7 cellular contexts compared by ENCODE assay signal in the genomic region with DNA sequence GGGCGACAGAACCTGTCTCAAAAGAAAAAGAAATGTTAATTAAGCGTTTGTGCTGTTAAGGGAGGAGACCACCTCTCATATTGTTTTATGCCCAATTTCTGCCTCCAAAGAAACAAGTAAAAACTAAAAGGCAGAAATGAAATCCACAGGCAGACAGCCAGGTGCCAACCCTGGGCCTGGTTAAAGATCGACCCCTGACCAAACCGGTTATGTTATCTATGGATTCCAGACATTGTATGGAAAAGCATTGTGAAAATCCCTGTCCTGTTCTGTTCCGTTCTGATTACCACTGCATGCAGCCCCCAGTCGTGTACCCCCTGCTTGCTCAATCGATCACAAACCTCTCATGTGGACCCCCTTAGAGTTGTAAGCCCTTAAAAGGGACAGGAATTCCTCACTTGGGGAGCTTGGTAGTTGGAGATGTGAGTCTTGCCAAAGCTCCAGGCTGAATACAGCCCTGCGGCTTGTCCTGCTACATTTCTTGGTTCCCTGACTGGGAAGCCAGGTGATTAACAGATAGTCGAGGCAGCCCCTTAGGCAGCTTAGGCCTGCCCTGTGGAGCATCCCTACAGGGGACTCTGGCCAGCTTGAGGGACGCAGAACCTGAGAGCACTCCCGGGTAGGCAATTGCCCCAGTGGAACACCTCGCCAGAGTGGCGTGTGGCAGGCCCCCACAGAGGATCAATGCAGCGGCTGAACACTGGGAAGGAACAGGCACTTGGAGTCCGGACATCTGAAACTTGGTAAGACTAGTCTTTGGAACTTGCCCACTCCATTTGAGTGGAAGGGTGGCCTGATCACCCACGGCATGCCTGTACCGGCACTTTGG. TPM values are rescaled to one million over a fixed set of nuclear protein-coding genes. Genes with fewer than 3 reads are reported as not detected.
DNase-seq lines count a peak whose midpoint lies in the region; ATAC-seq and TF ChIP-seq lines count a peak whose summit lies in the region.

No MANE protein-coding gene starts in this region.

- H3K4me3 Mint-ChIP-seq in WTC11: peak overlapping the region; percentile 96

- no peak overlapping the region for H2AFZ ChIP-seq in HCT116 (ENCODE audit: low read depth, low read length, poor library complexity, severe bottlenecking)
- no peak overlapping the region for H2AFZ ChIP-seq in smooth muscle cell (ENCODE audit: low read depth)

- H3K79me2 ChIP-seq in HCT116 (ENCODE audit: insufficient read depth, low read length): peaks cover 38% of the 10 kb centered on the region
- H3K79me2 ChIP-seq in smooth muscle cell (ENCODE audit: low read depth): peaks cover 37% of the 10 kb centered on the region

- BruUV-seq in HCT116 (replicated peaks; lab: Mats Ljungman, UMichigan): no TSS peak

- ATAC-seq in HCT116 (no peak), WTC11 (no peak), GM19397 (IDR thresholded peaks at IDR 0.05; ENCODE audit: unreplicated experiment) (no peak)

- no peaks in the 10 kb centered on the region for H3F3A ChIP-seq in smooth muscle cell (ENCODE audit: low read depth)

- H3K27me3 ChIP-seq in HCT116 (ENCODE audit: insufficient read depth, low read length) (no peaks in the 10 kb centered on the region), iPS-15b (ENCODE audit: control insufficient read depth, insufficient read depth, low read length) (no peaks in the 10 kb centered on the region), smooth muscle cell (ENCODE audit: low read depth) (no peaks in the 10 kb centered on the region)

- no peaks in the 10 kb centered on the region for H3K9me2 ChIP-seq in HCT116 (ENCODE audit: insufficient read depth)

- intact Hi-C loops in HCT116 (cut with micrococcal nuclease): loop anchor here (5.0 kb wide), 1 partner anchor 133 kb away; a partner anchor contains a TSS

- H3K4me1 Mint-ChIP-seq in WTC11: peaks cover 44% of the 10 kb centered on the region

- TF ChIP-seq CTCF in HCT116 (IDR thresholded peaks at IDR 0.05 in 2 of 3, conservative IDR thresholded peaks at IDR 0.05 in 1 of 3; ENCODE audit: borderline replicate concordance in 1 of 3, insufficient read depth in 1 of 3, low read depth in 2 of 3, low read length in 2 of 3) (no peak), WTC11 (IDR thresholded peaks at IDR 0.05) (no peak), smooth muscle cell (IDR thresholded peaks at IDR 0.05; ENCODE audit: borderline replicate concordance, insufficient read depth, poor library complexity, severe bottlenecking) (no peak)

- no peak for TF ChIP-seq POLR2A in HCT116 (IDR thresholded peaks at IDR 0.05; ENCODE audit: borderline replicate concordance, extremely low read depth, insufficient read depth, insufficient read length)

- TF ChIP-seq RAD21 in HCT116 (IDR thresholded peaks at IDR 0.05; ENCODE audit: low read depth): no peak

- H3K9me3 Mint-ChIP-seq in WTC11: no peaks in the 10 kb centered on the region

- peaks cover 0 to 20% of the 10 kb centered on the region in 2 experiments; a peak in 3 of 4 replicates for H3K4me1 ChIP-seq in HCT116 (ENCODE audit: control insufficient read depth in 1 of 2, insufficient read depth in 2 of 2, low read length in 2 of 2)
- H3K4me1 ChIP-seq in iPS-15b (ENCODE audit: control insufficient read depth, insufficient read depth, low read length): peaks cover 2% of the 10 kb centered on the region
- H3K4me1 ChIP-seq in smooth muscle cell (ENCODE audit: low read depth): peaks cover 7% of the 10 kb centered on the region

- CTCF ChIA-PET in HCT116 (lab: Charles Lee) (interaction anchor here (0.7 kb wide), 1 partner anchor 133 kb away, joined by 3 read pairs; a partner anchor contains a TSS), WTC11 (lab: Charles Lee) (interaction anchor here (0.6 to 1.3 kb wide), 6 partner anchors 11 to 69 kb away, joined by 3 to 10 read pairs (median 6); a partner anchor contains a TSS)

- H3K4me2 ChIP-seq in HCT116 (ENCODE audit: low read length) (peak overlapping the region; percentile 81), smooth muscle cell (peak overlapping the region; percentile 96)

- H4K20me1 ChIP-seq in HCT116 (ENCODE audit: insufficient read depth) (no peaks in the 10 kb centered on the region), smooth muscle cell (ENCODE audit: low read depth) (peaks cover 20% of the 10 kb centered on the region)

- H3K9me3 ChIP-seq in HCT116 (ENCODE audit: control insufficient read depth in 1 of 2, insufficient read depth in 1 of 2, low read depth in 1 of 2, low read length in 2 of 2) (no peaks in the 10 kb centered on the region), iPS-15b (ENCODE audit: control insufficient read depth, insufficient read depth, low read length) (no peaks in the 10 kb centered on the region), smooth muscle cell (replicated peaks; ENCODE audit: low read depth) (no peaks in the 10 kb centered on the region)

- H3K36me3 ChIP-seq in HCT116 (ENCODE audit: control insufficient read depth in 1 of 2, insufficient read depth in 2 of 2, low read length in 2 of 2) (peaks cover 0 to 5% of the 10 kb centered on the region in 2 experiments; a peak in 2 of 4 replicates), iPS-15b (ENCODE audit: control insufficient read depth, insufficient read depth, low read length) (peaks cover 11% of the 10 kb centered on the region), smooth muscle cell (ENCODE audit: low read depth) (no peaks in the 10 kb centered on the region)

- RAD21 ChIA-PET in HCT116 (lab: Charles Lee; ENCODE audit: low non-redundant PET in 1 of 2, low total read pairs in 2 of 2, uncharacterized antibody in 2 of 2, unreplicated experiment in 2 of 2): no interaction called here

- 79% methylated on average over 17 of the region's 17 CpGs for WGBS in smooth muscle cell (ENCODE audit: low lambda C conversion rate)

- H3K27ac Mint-ChIP-seq in WTC11: peak overlapping the region; percentile 92

- H3K4me3 ChIP-seq in HCT116 (replicated peaks in 1 of 2; ENCODE audit: low read depth in 1 of 2, low read length in 2 of 2): peak overlapping the region; percentile 97; a peak in 3 of 4 replicates
- H3K4me3 ChIP-seq in iPS-15b (ENCODE audit: low read depth, low read length): peak overlapping the region; percentile 80
- H3K4me3 ChIP-seq in smooth muscle cell: peak overlapping the region; percentile 88

- no peak for DNase-seq in HCT116 (ENCODE audit: low read depth, low spot score)
- DNase-seq in WTC11 (ENCODE audit: low spot score): no peak
- DNase-seq in smooth muscle cell (lab: John Stamatoyannopoulos, UW; ENCODE audit: unreplicated experiment): no peak
- DNase-seq in NCI-H2081 treated with DMSO at 0.1 percent for 48 hours (lab: John Stamatoyannopoulos, UW): no peak
- DNase-seq in NCI-H2227 treated with DMSO at 0.1 percent for 48 hours (lab: John Stamatoyannopoulos, UW): no peak

- POLR2A ChIA-PET in HCT116 (lab: Charles Lee): interaction anchor here (0.7 to 1.3 kb wide), 3 partner anchors 12 to 134 kb away, joined by 3 to 5 read pairs (median 3); a partner anchor contains a TSS
- POLR2A ChIA-PET in WTC11 (lab: Charles Lee): interaction anchor here (0.6 to 1.4 kb wide), 11 partner anchors 11 to 230 kb away, joined by 3 to 11 read pairs (median 6); a partner anchor contains a TSS

- no peak overlapping the region for H3K27ac ChIP-seq in HCT116 (ENCODE audit: low read depth, low read length)
- peak overlapping the region; percentile 75 for H3K27ac ChIP-seq in smooth muscle cell (ENCODE audit: low read depth)

- H3K9ac ChIP-seq in HCT116 (ENCODE audit: low read length): no peak overlapping the region
- H3K9ac ChIP-seq in iPS-15b (ENCODE audit: low read depth, low read length): peak overlapping the region; percentile 47
- no peak overlapping the region for H3K9ac ChIP-seq in smooth muscle cell (ENCODE audit: low read depth)

- H3K27me3 Mint-ChIP-seq in WTC11 (ENCODE audit: low read depth): no peaks in the 10 kb centered on the region

- H3K36me3 Mint-ChIP-seq in WTC11: peaks cover 22% of the 10 kb centered on the region

TF ChIP-seq in HCT116, 20 proteins besides CTCF, POLR2A, EP300 and RAD21 (continues in another document):
- no peak for TF ChIP-seq EZH2phosphoT487 (IDR thresholded peaks at IDR 0.05; ENCODE audit: borderline replicate concordance)
- TF ChIP-seq SIN3A (IDR thresholded peaks at IDR 0.05; ENCODE audit: low read depth): no peak
- TF ChIP-seq, protein P1, sequence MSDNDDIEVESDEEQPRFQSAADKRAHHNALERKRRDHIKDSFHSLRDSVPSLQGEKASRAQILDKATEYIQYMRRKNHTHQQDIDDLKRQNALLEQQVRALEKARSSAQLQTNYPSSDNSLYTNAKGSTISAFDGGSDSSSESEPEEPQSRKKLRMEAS (IDR thresholded peaks at IDR 0.05): no peak
- no peak for TF ChIP-seq ELF1 (IDR thresholded peaks at IDR 0.05; ENCODE audit: borderline replicate concordance, low read depth)

RNA-seq across cellular contexts. Expression of a gene that starts 0.7 kb away (rescaled TPM):
- 7.1 TPM for total RNA-seq in HCT116 (2021; ENCODE audit: unreplicated experiment)
- 3.5 and 4.0 TPM in 2 replicates for polyA plus RNA-seq in HCT116 (2012)
- total RNA-seq in WTC11 (2021): 9.0 to 13.1 TPM (median 9.3 TPM) in 3 replicates
- total RNA-seq in smooth muscle cell: 2.8 and 6.7 TPM in 2 replicates
- polyA plus RNA-seq in smooth muscle cell: 1.9 and 6.4 TPM in 2 replicates

RNA-seq across cellular contexts. Expression of a gene that starts 14.6 kb away (rescaled TPM):
- total RNA-seq in HCT116 (2021; ENCODE audit: unreplicated experiment) (14.1 TPM), WTC11 (2021) (39.9 to 43.2 TPM (median 41.7 TPM) in 3 replicates), smooth muscle cell (6.7 and 8.0 TPM in 2 replicates)
- polyA plus RNA-seq in HCT116 (2012): 4.0 and 4.2 TPM in 2 replicates
- 1.2 and 4.3 TPM in 2 replicates for polyA plus RNA-seq in smooth muscle cell

RNA-seq across cellular contexts. Expression of a gene that starts 34.2 kb away (rescaled TPM):
- total RNA-seq in HCT116 (2021; ENCODE audit: unreplicated experiment): 25.9 TPM
- polyA plus RNA-seq in HCT116 (2012): 6.5 and 9.4 TPM in 2 replicates
- total RNA-seq in WTC11 (2021): 46.6 to 57.0 TPM (median 47.0 TPM) in 3 replicates
- 13.9 and 22.8 TPM in 2 replicates for total RNA-seq in smooth muscle cell
- 3.9 and 8.5 TPM in 2 replicates for polyA plus RNA-seq in smooth muscle cell

RNA-seq across cellular contexts. Expression of a gene that starts 46.0 kb away (rescaled TPM):
- total RNA-seq in HCT116 (2021; ENCODE audit: unreplicated experiment) (3.5 TPM), WTC11 (2021) (13.6 to 16.4 TPM (median 15.4 TPM) in 3 replicates), smooth muscle cell (8.2 and 20.3 TPM in 2 replicates)
- polyA plus RNA-seq in HCT116 (2012): 1.6 TPM in 2 replicates
- 3.2 and 4.1 TPM in 2 replicates for polyA plus RNA-seq in smooth muscle cell
